12 cellular contexts compared by ENCODE assay signal in genomic region chr1:65526049-65526556, GRCh38.
DNase-seq lines count a peak whose midpoint lies in the region; ATAC-seq and TF ChIP-seq lines count a peak whose summit lies in the region.
"Had no signal": no experiment of that assay in that cellular context is flagged by ENCODE, and none has a peak within 500 bp of the region (broad histone marks: within the 10 kb centered on the region; RNA-seq: fewer than 3 reads in every experiment).

No MANE protein-coding gene starts in this region.

- H3K27me3 Mint-ChIP-seq in immature natural killer cell (ENCODE audit: low read depth in 3 of 3) = peaks cover 2 to 20% (median 12%) of the 10 kb centered on the region in 3 donors

- H3K4me1 Mint-ChIP-seq in immature natural killer cell = peaks cover 0 to 5% of the 10 kb centered on the region in 2 donors

- TF ChIP-seq CTCF in heart right ventricle (IDR thresholded peaks at IDR 0.05) = no peak
- TF ChIP-seq CTCF in fibroblast of lung (conservative IDR thresholded peaks at IDR 0.05 in 1 of 2, IDR thresholded peaks at IDR 0.05 in 1 of 2; ENCODE audit: low read depth in 1 of 2, low read length in 2 of 2) = no peak
- TF ChIP-seq CTCF in vagina (IDR thresholded peaks at IDR 0.05) = no peak

- H3K79me2 ChIP-seq in fibroblast of lung (ENCODE audit: control insufficient read depth, insufficient read depth, low read length) = no peaks in the 10 kb centered on the region

- intact Hi-C loops in heart right ventricle (cut with DNase I) (loop anchor here in 1 of 10 donors (5.0 to 10.0 kb wide), 2 partner anchors 51 to 94 kb away; no protein-coding TSS in a partner anchor), cardiac septum (cut with DNase I) (no loop called here), vagina (cut with DNase I) (no loop called here)

- peaks cover 3% of the 10 kb centered on the region for H4K20me1 ChIP-seq in fibroblast of lung (ENCODE audit: control insufficient read depth, extremely low read depth, insufficient read depth, low read length)

- H2AFZ ChIP-seq in fibroblast of lung (ENCODE audit: low read length) = no peak overlapping the region
- peak overlapping the region; percentile 92 for H2AFZ ChIP-seq in neuron (ENCODE audit: low read depth, low read length)

- H3K36me3 ChIP-seq in heart right ventricle = no peaks in the 10 kb centered on the region
- H3K36me3 ChIP-seq in fibroblast of lung (ENCODE audit: control insufficient read depth, insufficient read depth, low read length) = no peaks in the 10 kb centered on the region
- H3K36me3 ChIP-seq in neuron (ENCODE audit: insufficient read depth, low read length) = no peaks in the 10 kb centered on the region
- H3K36me3 ChIP-seq in vagina = no peaks in the 10 kb centered on the region
- H3K36me3 ChIP-seq: SJSA1 had no signal

- ATAC-seq in heart right ventricle (no peak), GM18873 (IDR thresholded peaks at IDR 0.05; ENCODE audit: low FRiP score, unreplicated experiment) (no peak)
- ATAC-seq: GM12878 had no signal

- H3K9me3 ChIP-seq in heart right ventricle (no peaks in the 10 kb centered on the region), fibroblast of lung (ENCODE audit: control insufficient read depth, insufficient read depth, low read depth, low read length) (no peaks in the 10 kb centered on the region), neuron (ENCODE audit: low read length) (peaks cover 3% of the 10 kb centered on the region), vagina (no peaks in the 10 kb centered on the region)
- H3K9me3 ChIP-seq: SJSA1 had no signal

- peaks cover 0 to 13% (median 12%) of the 10 kb centered on the region in 3 donors for H3K36me3 Mint-ChIP-seq in immature natural killer cell

- H3K4me2 ChIP-seq in fibroblast of lung (ENCODE audit: extremely low read depth, insufficient read depth, low read length) = peak overlapping the region; percentile 23

- H3K4me3 ChIP-seq in heart right ventricle = peak overlapping the region; percentile 53 to 70 (median 60)
- H3K4me3 ChIP-seq in fibroblast of lung (replicated peaks in 1 of 4; ENCODE audit: control extremely low read depth in 1 of 4, insufficient read depth in 1 of 4, low read depth in 3 of 4, low read length in 4 of 4) = peak overlapping the region in 1 of 4 experiments; percentile 54
- peak overlapping the region; percentile 51 for H3K4me3 ChIP-seq in neuron (ENCODE audit: low read length)
- H3K4me3 ChIP-seq in vagina = peak overlapping the region; percentile 43 to 53
- H3K4me3 ChIP-seq: GM12878, SJSA1 had no signal

- DNase-seq in heart right ventricle = no peak
- no peak for DNase-seq in cardiac septum (ENCODE audit: low spot score)
- no peak for DNase-seq in fibroblast of lung (ENCODE audit: low read depth in 2 of 2)
- DNase-seq in vagina (ENCODE audit: extremely low spot score in 2 of 2) = no peak
- no peak for DNase-seq in immature natural killer cell
- no peak for DNase-seq in AG08396 (ENCODE audit: low spot score)
- DNase-seq: NCI-H1436 had no signal

- H3K27ac ChIP-seq in heart right ventricle (peak overlapping the region in 6 of 10 donors; percentile 42 to 51 (median 46)), fibroblast of lung (ENCODE audit: insufficient read depth, low read length) (no peak overlapping the region), vagina (peak overlapping the region; percentile 57)
- H3K27ac ChIP-seq: C4-2B, SJSA1 had no signal

- no peak overlapping the region for H3K27ac Mint-ChIP-seq in immature natural killer cell

- TF ChIP-seq POLR2A in vagina (IDR thresholded peaks at IDR 0.05) = no peak

- H3K4me3 Mint-ChIP-seq in immature natural killer cell = no peak overlapping the region

- H3K9ac ChIP-seq in fibroblast of lung (ENCODE audit: insufficient read depth, low read length) = no peak overlapping the region

- H3K27me3 ChIP-seq in heart right ventricle (peaks cover 0 to 46% (median 21%) of the 10 kb centered on the region in 7 donors), fibroblast of lung (ENCODE audit: control insufficient read depth, insufficient read depth, low read length) (peaks cover 18% of the 10 kb centered on the region), neuron (ENCODE audit: insufficient read depth, low read length) (peaks cover 45% of the 10 kb centered on the region), vagina (peaks cover 3% of the 10 kb centered on the region)

- H3K4me1 ChIP-seq in heart right ventricle (peaks cover 0 to 35% (median 13%) of the 10 kb centered on the region in 9 donors), fibroblast of lung (ENCODE audit: control insufficient read depth, extremely low read depth, insufficient read depth, low read length) (no peaks in the 10 kb centered on the region), neuron (ENCODE audit: insufficient read depth, low read length) (peaks cover 8% of the 10 kb centered on the region), vagina (no peaks in the 10 kb centered on the region)
- H3K4me1 ChIP-seq: SJSA1 had no signal

- peaks cover 3 to 7% (median 4%) of the 10 kb centered on the region in 6 donors for H3K9me3 Mint-ChIP-seq in immature natural killer cell

- WGBS in heart right ventricle, 2 donors = 19 to 20% methylated on average over 10 of the region's 10 CpGs
